ENCODE assay signal across 8 cellular contexts in genomic region chr17:42518755-42519545, GRCh38. TPM values are rescaled to one million over a fixed set of nuclear protein-coding genes. Genes with fewer than 3 reads are reported as not detected.
DNase-seq lines count a peak whose midpoint lies in the region; ATAC-seq, FAIRE-seq and TF ChIP-seq lines count a peak whose summit lies in the region.

No MANE protein-coding gene starts in this region.

- H3K27ac ChIP-seq in breast epithelium: peak overlapping the region; percentile 96 to 99
- H3K27ac ChIP-seq in left lung: peak overlapping the region; percentile 83 to 93
- peak overlapping the region; percentile 85 to 94 (median 90) for H3K27ac ChIP-seq in tibial nerve

- H3K4me1 ChIP-seq in breast epithelium: peaks cover 40 to 52% of the 10 kb centered on the region in 2 donors
- H3K4me1 ChIP-seq in left lung: peaks cover 54 to 67% of the 10 kb centered on the region in 2 donors
- peaks cover 5 to 92% (median 65%) of the 10 kb centered on the region in 4 donors for H3K4me1 ChIP-seq in tibial nerve

- TF ChIP-seq POLR2A in breast epithelium (IDR thresholded peaks at IDR 0.05) (no peak), tibial nerve (IDR thresholded peaks at IDR 0.05) (no peak), GM12892 (IDR thresholded peaks at IDR 0.05; ENCODE audit: low read depth, low read length) (no peak)

- TF ChIP-seq CTCF in breast epithelium (IDR thresholded peaks at IDR 0.05): no peak
- TF ChIP-seq CTCF in left lung (IDR thresholded peaks at IDR 0.05): no peak
- TF ChIP-seq CTCF in tibial nerve (IDR thresholded peaks at IDR 0.05): no peak

- H3K4me3 ChIP-seq in breast epithelium (peak overlapping the region in 1 of 3 donors; percentile 47), left lung (no peak overlapping the region), tibial nerve (no peak overlapping the region)

- H3K9me3 ChIP-seq in breast epithelium (no peaks in the 10 kb centered on the region), left lung (no peaks in the 10 kb centered on the region), tibial nerve (no peaks in the 10 kb centered on the region)

- H3K27me3 ChIP-seq in breast epithelium (no peaks in the 10 kb centered on the region), left lung (no peaks in the 10 kb centered on the region), tibial nerve (no peaks in the 10 kb centered on the region)

- 21 to 27% methylated on average over 6 of the region's 6 CpGs for WGBS in tibial nerve, 2 donors

- intact Hi-C loops in breast epithelium (cut with DNase I; ENCODE audit: low total_unique reads) (no loop called here), left lung (cut with DNase I) (loop anchor here in 1 of 2 donors (5.0 kb wide), 1 partner anchor 97 kb away; the partner anchor contains the start of gene CAVIN1)

- no peak for TF ChIP-seq RAD21 in Ishikawa (IDR thresholded peaks at IDR 0.05; ENCODE audit: low read depth)

- H3K36me3 ChIP-seq in breast epithelium: no peaks in the 10 kb centered on the region
- H3K36me3 ChIP-seq in left lung: peaks cover 0 to 63% of the 10 kb centered on the region in 2 donors
- H3K36me3 ChIP-seq in tibial nerve: peaks cover 0 to 17% (median 0%) of the 10 kb centered on the region in 3 donors

- TF ChIP-seq EP300 in Ishikawa (IDR thresholded peaks at IDR 0.05; ENCODE audit: borderline replicate concordance) (no peak; the same call in 1 of the 2 replicates), tibial nerve (IDR thresholded peaks at IDR 0.05) (no peak)

- no peak for FAIRE-seq in GM12892 (lab: Jason Lieb, UNC)

- DNase-seq in breast epithelium (ENCODE audit: low spot score in 2 of 2) (no peak), left lung (no peak), tibial nerve (ENCODE audit: low spot score in 2 of 2) (peak in 1 of 2 donors; percentile 58), GM12892 (ENCODE audit: insufficient read length) (no peak), DMS53 (lab: John Stamatoyannopoulos, UW) (no peak)
- no peak for DNase-seq in stimulated activated CD4-positive, alpha-beta T cell treated with anti-CD3 and anti-CD28 coated beads, Interleukin-2, amount 100 ng/mL, for 48 hours

- peak; percentile 8 for ATAC-seq in left lung
- ATAC-seq in HG02884 (IDR thresholded peaks at IDR 0.05; ENCODE audit: unreplicated experiment): no peak

TF ChIP-seq in Ishikawa, 13 proteins besides CTCF, POLR2A, EP300 and RAD21:
- TF ChIP-seq EGR1 (IDR thresholded peaks at IDR 0.05): no peak
- no peak for TF ChIP-seq MAX (IDR thresholded peaks at IDR 0.05)
- no peak for TF ChIP-seq YY1 (IDR thresholded peaks at IDR 0.05; ENCODE audit: low read depth)
- TF ChIP-seq TCF12 (IDR thresholded peaks at IDR 0.05; ENCODE audit: low read depth): peak; percentile 51; the same call in 1 of the 2 replicates
- TF ChIP-seq FOXM1 (IDR thresholded peaks at IDR 0.05; ENCODE audit: borderline replicate concordance, low read depth): no peak
- TF ChIP-seq TAF1 (IDR thresholded peaks at IDR 0.05; ENCODE audit: low read depth): no peak
- no peak for TF ChIP-seq CREB1 (IDR thresholded peaks at IDR 0.05; ENCODE audit: low read depth)
- no peak for TF ChIP-seq USF1 (IDR thresholded peaks at IDR 0.05)
- TF ChIP-seq TEAD4 (IDR thresholded peaks at IDR 0.05): peak; percentile 31; the same call in 1 of the 2 replicates
- TF ChIP-seq CEBPB (IDR thresholded peaks at IDR 0.05): no peak
- peak; percentile 74; the same call in 1 of the 2 replicates for TF ChIP-seq NFIC (IDR thresholded peaks at IDR 0.05)
- no peak for TF ChIP-seq ZBTB7A (IDR thresholded peaks at IDR 0.05; ENCODE audit: low read depth)
- TF ChIP-seq REST (IDR thresholded peaks at IDR 0.05; ENCODE audit: low read depth): no peak

RNA-seq across cellular contexts. Expression of gene NAGLU, which starts 17.1 kb away (rescaled TPM):
- total RNA-seq in breast epithelium: 100 to 1,000 TPM in 1 of 3 donors, 10 to 100 TPM in 2; 42.9 to 101 (median 48.4) TPM
- 10 to 100 TPM; 41.5 to 56.2 TPM for total RNA-seq in left lung
- 100 to 1,000 TPM in 1 of 4 donors, 10 to 100 TPM in 3; 52.3 to 115 (median 67.3) TPM for total RNA-seq in tibial nerve
- polyA plus RNA-seq in GM12892 (2012; ENCODE audit: missing spikeins): 6.6 TPM

RNA-seq across cellular contexts. Expression of gene HSD17B1, which starts 33.8 kb away (rescaled TPM):
- 1 to 10 TPM; 1.2 to 5.6 (median 1.8) TPM for total RNA-seq in breast epithelium
- 1 to 10 TPM; 1.2 to 1.7 TPM for total RNA-seq in left lung
- total RNA-seq in tibial nerve: 1 to 10 TPM in 3 of 4 donors, under 1 TPM in 1; 0.78 to 4.4 (median 3.7) TPM
- 0.78 TPM for polyA plus RNA-seq in GM12892 (2012; ENCODE audit: missing spikeins)

RNA-seq across cellular contexts. Expression of gene COASY, which starts 43.0 kb away (rescaled TPM):
- total RNA-seq in breast epithelium (10 to 100 TPM; 21.4 to 48.1 (median 26.9) TPM), left lung (100 to 1,000 TPM in 1 of 2 donors, 10 to 100 TPM in 1; 66.5 to 116 TPM), tibial nerve (10 to 100 TPM; 22.9 to 33.9 (median 25.5) TPM)
- polyA plus RNA-seq in GM12892 (2012; ENCODE audit: missing spikeins): 40.8 TPM

RNA-seq across cellular contexts. Expression of gene MLX, which starts 48.0 kb away (rescaled TPM):
- total RNA-seq in breast epithelium: 10 to 100 TPM; 27.2 to 49.8 (median 39.4) TPM
- 10 to 100 TPM; 56.3 to 73.7 TPM for total RNA-seq in left lung
- total RNA-seq in tibial nerve: 10 to 100 TPM; 31.8 to 44.4 (median 39.1) TPM
- polyA plus RNA-seq in GM12892 (2012; ENCODE audit: missing spikeins): 35.1 TPM

RNA-seq across cellular contexts. Expression of gene PSMC3IP, which starts 58.6 kb away (rescaled TPM):
- total RNA-seq in breast epithelium (1 to 10 TPM; 3.3 to 4.2 (median 3.5) TPM), left lung (1 to 10 TPM; 6.5 to 7.7 TPM), tibial nerve (1 to 10 TPM; 4.9 to 9.0 (median 7.4) TPM)
- polyA plus RNA-seq in GM12892 (2012; ENCODE audit: missing spikeins): 12.3 TPM
